19 cellular contexts compared by ENCODE assay signal in the genomic region with DNA sequence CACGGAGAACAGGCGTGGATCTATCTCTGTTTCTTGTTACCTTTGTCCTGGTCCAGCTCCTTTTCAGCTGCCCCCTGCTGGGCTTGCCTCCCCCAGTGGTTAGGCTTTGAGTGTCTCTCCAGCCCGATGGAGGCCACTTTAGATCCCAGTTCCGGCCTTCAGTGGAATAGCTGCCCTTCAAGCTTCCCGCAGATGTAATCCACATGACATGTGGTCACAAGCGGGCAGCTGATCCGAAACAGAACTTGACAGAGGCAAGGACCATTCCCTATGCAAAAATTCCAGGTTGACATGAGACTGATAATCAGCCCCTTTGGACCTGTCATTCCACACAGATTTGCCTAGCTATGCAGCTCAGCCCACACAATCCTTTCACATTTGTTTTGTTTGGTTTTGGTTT. TPM values are rescaled to one million over a fixed set of nuclear protein-coding genes. Genes with fewer than 3 reads are reported as not detected.
DNase-seq lines count a peak whose midpoint lies in the region; ATAC-seq, FAIRE-seq and TF ChIP-seq lines count a peak whose summit lies in the region.
"Had no signal": no experiment of that assay in that cellular context is flagged by ENCODE, and none has a peak within 500 bp of the region (broad histone marks: within the 10 kb centered on the region; RNA-seq: fewer than 3 reads in every experiment).

No MANE protein-coding gene starts in this region.

- H3K4me1 ChIP-seq in HepG2 (ENCODE audit: insufficient read depth, low read length) (peaks cover 40% of the 10 kb centered on the region), right lobe of liver (peaks cover 0 to 5% (median 2%) of the 10 kb centered on the region in 4 donors)

- POLR2A ChIA-PET in HepG2 (lab: Yijun Ruan, JAX) (interaction anchor here (1.1 to 2.4 kb wide), 4 partner anchors 8 to 49 kb away, joined by 3 to 7 read pairs (median 4); no protein-coding TSS in a partner anchor), MCF 10A (lab: Yijun Ruan, JAX) (interaction anchor here (0.6 kb wide), 1 partner anchor 110 kb away, joined by 3 read pairs; no protein-coding TSS in a partner anchor)

- no peak overlapping the region for H3K4me2 ChIP-seq in HepG2 (ENCODE audit: low read depth, low read length)

- DNase-seq in HepG2 (ENCODE audit: low spot score) (no peak), right lobe of liver (no peak), SK-MEL-5 (ENCODE audit: low read depth, low spot score) (peak; percentile 85), fibroblast of villous mesenchyme (ENCODE audit: low read depth) (no peak), MCF 10A (ENCODE audit: unreplicated experiment) (no peak), NCI-H1436 (lab: John Stamatoyannopoulos, UW) (no peak)
- DNase-seq in natural killer cell treated with Interleukin-12 subunit alpha and Interleukin-12 subunit beta and Interleukin-15 and Interleukin-18, amount 100 ng/mL, for 72 hours (ENCODE audit: low spot score) = no peak
- DNase-seq: ACHN, MM.1S, NCI-H1092 treated with DMSO at 0.1 percent for 48 hours, NCI-H187, NCI-H226, NCI-H526 treated with DMSO at 0.1 percent for 48 hours, OCI-M1, RPMI8226, SIG-M5 had no signal

- CTCF ChIA-PET in HepG2 (lab: Yijun Ruan, JAX; ENCODE audit: low intra/inter-chr PET ratio, low total read pairs) = no interaction called here
- CTCF ChIA-PET in MCF 10A (lab: Yijun Ruan, JAX) = no interaction called here

- no peak overlapping the region for H3K9ac ChIP-seq in HepG2 (ENCODE audit: insufficient read depth, low read depth, low read length)

- BruUV-seq in HepG2 (replicated peaks; lab: Mats Ljungman, UMichigan) (no TSS peak), MCF 10A (replicated peaks; lab: Mats Ljungman, UMichigan) (no TSS peak)

- 97% methylated on average over 7 of the region's 7 CpGs for WGBS in HepG2 (ENCODE audit: low lambda C conversion rate)
- WGBS in right lobe of liver (ENCODE audit: insufficient coverage, low coverage, low lambda C conversion rate, missing lambda C conversion rate) = 85% methylated on average over 4 of the region's 7 CpGs

- H3K27ac ChIP-seq in HepG2 (ENCODE audit: extremely low read length, insufficient read depth, low read length) (peak overlapping the region; percentile 4), right lobe of liver (no peak overlapping the region)

- H3K36me3 ChIP-seq in HepG2 (replicated peaks in 1 of 2; ENCODE audit: control insufficient read depth in 1 of 2, insufficient read depth in 2 of 2, low read length in 2 of 2) (peaks cover 4 to 8% of the 10 kb centered on the region in 2 experiments; a peak in 4 of 5 replicates), right lobe of liver (peaks cover 0 to 3% (median 0%) of the 10 kb centered on the region in 4 donors)

- H3K4me3 Mint-ChIP-seq in MCF 10A (ENCODE audit: unreplicated experiment) = no peak overlapping the region
- H3K4me3 Mint-ChIP-seq in natural killer cell treated with Interleukin-12 subunit alpha and Interleukin-12 subunit beta and Interleukin-15 and Interleukin-18, amount 100 ng/mL, for 72 hours = no peak overlapping the region
- H3K4me3 Mint-ChIP-seq: CD4-positive, CD25-positive, alpha-beta regulatory T cell had no signal

- TF ChIP-seq CTCF in HepG2 (CRISPR knock-in tag; IDR thresholded peaks at IDR 0.05) (peak; percentile 33; the same call in 1 of the 2 replicates), right lobe of liver (IDR thresholded peaks at IDR 0.05) (peak in 1 of 4 donors; percentile 4), fibroblast of villous mesenchyme (IDR thresholded peaks at IDR 0.05; ENCODE audit: insufficient read depth, low read depth, low read length) (peak; percentile 10), MCF 10A (IDR thresholded peaks at IDR 0.05; ENCODE audit: unreplicated experiment) (no peak)

- no peak overlapping the region for H2AFZ ChIP-seq in HepG2 (ENCODE audit: low read length)

- no peaks in the 10 kb centered on the region for H3K79me2 ChIP-seq in HepG2 (ENCODE audit: insufficient read depth, low read length)

- no peaks in the 10 kb centered on the region for H3K27me3 Mint-ChIP-seq in MCF 10A (ENCODE audit: insufficient read depth, unreplicated experiment)
- no peaks in the 10 kb centered on the region for H3K27me3 Mint-ChIP-seq in natural killer cell treated with Interleukin-12 subunit alpha and Interleukin-12 subunit beta and Interleukin-15 and Interleukin-18, amount 100 ng/mL, for 72 hours
- H3K27me3 Mint-ChIP-seq: CD4-positive, CD25-positive, alpha-beta regulatory T cell had no signal

- no peaks in the 10 kb centered on the region for H3K4me1 Mint-ChIP-seq in MCF 10A (ENCODE audit: insufficient read depth, unreplicated experiment)
- peaks cover 0 to 7% of the 10 kb centered on the region in 2 donors for H3K4me1 Mint-ChIP-seq in natural killer cell treated with Interleukin-12 subunit alpha and Interleukin-12 subunit beta and Interleukin-15 and Interleukin-18, amount 100 ng/mL, for 72 hours (ENCODE audit: low read depth in 2 of 2)

- intact Hi-C loops in HepG2 (cut with micrococcal nuclease; ENCODE audit: unreplicated experiment) = loop anchor here (2.0 kb wide), 1 partner anchor 49 kb away; no protein-coding TSS in a partner anchor
- intact Hi-C loops in right lobe of liver (cut with DNase I) = no loop called here
- intact Hi-C loops in MCF 10A (cut with micrococcal nuclease) = no loop called here

- no peaks in the 10 kb centered on the region for H3K9me3 ChIP-seq in HepG2 (ENCODE audit: low read length)
- H3K9me3 ChIP-seq in right lobe of liver = no peaks in the 10 kb centered on the region

- H4K20me1 ChIP-seq in HepG2 (ENCODE audit: insufficient read depth, low read length) = no peaks in the 10 kb centered on the region

- FAIRE-seq in HepG2 (lab: Jason Lieb, UNC) = no peak
- FAIRE-seq: GM19239, H54 had no signal

- H3K9me3 Mint-ChIP-seq in MCF 10A (ENCODE audit: unreplicated experiment) = no peaks in the 10 kb centered on the region
- no peaks in the 10 kb centered on the region for H3K9me3 Mint-ChIP-seq in natural killer cell treated with Interleukin-12 subunit alpha and Interleukin-12 subunit beta and Interleukin-15 and Interleukin-18, amount 100 ng/mL, for 72 hours
- H3K9me3 Mint-ChIP-seq: CD4-positive, CD25-positive, alpha-beta regulatory T cell had no signal

- H3K4me3 ChIP-seq in HepG2 (replicated peaks in 1 of 3; ENCODE audit: insufficient read depth in 1 of 3, low read depth in 2 of 3, low read length in 3 of 3) (no peak overlapping the region), right lobe of liver (no peak overlapping the region), fibroblast of villous mesenchyme (ENCODE audit: low read depth, low read length) (no peak overlapping the region)

- no peak for ATAC-seq in HepG2
- no peak for ATAC-seq in right lobe of liver
- no peak for ATAC-seq in natural killer cell treated with Interleukin-12 subunit alpha and Interleukin-12 subunit beta and Interleukin-15 and Interleukin-18, amount 100 ng/mL, for 72 hours

- peaks cover 56% of the 10 kb centered on the region for H3K36me3 Mint-ChIP-seq in MCF 10A (ENCODE audit: insufficient read depth, unreplicated experiment)
- no peaks in the 10 kb centered on the region for H3K36me3 Mint-ChIP-seq in natural killer cell treated with Interleukin-12 subunit alpha and Interleukin-12 subunit beta and Interleukin-15 and Interleukin-18, amount 100 ng/mL, for 72 hours

- H3K27ac Mint-ChIP-seq in MCF 10A (ENCODE audit: low read depth, unreplicated experiment) = no peak overlapping the region
- H3K27ac Mint-ChIP-seq in natural killer cell treated with Interleukin-12 subunit alpha and Interleukin-12 subunit beta and Interleukin-15 and Interleukin-18, amount 100 ng/mL, for 72 hours = no peak overlapping the region
- H3K27ac Mint-ChIP-seq: CD4-positive, CD25-positive, alpha-beta regulatory T cell had no signal

- H3K27me3 ChIP-seq in HepG2 (ENCODE audit: control insufficient read depth in 1 of 2, insufficient read depth in 2 of 2, low read length in 2 of 2) (no peaks in the 10 kb centered on the region), right lobe of liver (no peaks in the 10 kb centered on the region)

- TF ChIP-seq POLR2A in HepG2 (IDR thresholded peaks at IDR 0.05; ENCODE audit: insufficient read depth in 1 of 2, low read depth in 2 of 2, low read length in 2 of 2) (no peak), right lobe of liver (IDR thresholded peaks at IDR 0.05) (no peak)

- no peak for TF ChIP-seq RAD21 in HepG2 (CRISPR knock-in tag; IDR thresholded peaks at IDR 0.05)

- in situ Hi-C loops in HepG2 (cut with HindIII; ENCODE audit: extremely low pct_ligation_motif_present, low pct_unique_long_range_greater_than_20kb) = no loop called here
- in situ Hi-C loops in SK-MEL-5 (cut with HindIII; ENCODE audit: low pct_unique_long_range_greater_than_20kb, low sequenced_read_pairs) = no loop called here

- no peak for TF ChIP-seq EP300 in HepG2 (IDR thresholded peaks at IDR 0.05; ENCODE audit: low read depth in 2 of 2, low read length in 2 of 2)
- TF ChIP-seq EP300 in HepG2 (CRISPR knock-in tag; IDR thresholded peaks at IDR 0.05; ENCODE audit: borderline replicate concordance) = no peak

RNA-seq across cellular contexts. Expression of a gene that starts 40.6 kb away (rescaled TPM):
- 0.33 TPM in 1 of 2 replicates, not detected in the other for total RNA-seq in HepG2 (2016; rRNA removed; fragmentation: Illumina TruSeq; extraction: Trizol)
- total RNA-seq in HepG2 (2016; cell fraction: cytosol; rRNA removed; fragmentation: Illumina TruSeq; extraction: Trizol; ENCODE audit: low read depth) = 0.26 and 0.40 TPM in 2 replicates
- total RNA-seq in HepG2 (2016; cell fraction: insoluble cytoplasmic fraction; rRNA removed; fragmentation: Illumina TruSeq; extraction: Trizol) = 0.22 TPM in 1 of 2 replicates, not detected in the other
- total RNA-seq in HepG2 (2016; cell fraction: membrane; rRNA removed; fragmentation: Illumina TruSeq; extraction: Trizol) = 0.45 and 0.59 TPM in 2 replicates
- not detected in 2 replicates for total RNA-seq in HepG2 (2016; cell fraction: nucleus; rRNA removed; fragmentation: Illumina TruSeq; extraction: Trizol)
- polyA plus RNA-seq in HepG2 (2011; rRNA removed) = 1.3 and 1.9 TPM in 2 replicates
- polyA plus RNA-seq in HepG2 (2011; cell fraction: cytosol; rRNA removed) = 1.9 and 2.4 TPM in 2 replicates
- 1.1 and 1.2 TPM in 2 replicates for polyA plus RNA-seq in HepG2 (2011; cell fraction: nucleus; rRNA removed)
- 0.51 and 0.78 TPM in 2 replicates for polyA plus RNA-seq in HepG2 (2012)
- 0.21 and 0.24 TPM in 2 replicates for polyA plus RNA-seq in HepG2 (2016; cell fraction: cytosol; fragmentation: Illumina TruSeq; extraction: Trizol; ENCODE audit: low read depth)
- 0.20 TPM in 1 of 2 replicates, not detected in the other for polyA plus RNA-seq in HepG2 (2016; cell fraction: insoluble cytoplasmic fraction; fragmentation: Illumina TruSeq; extraction: Trizol; ENCODE audit: low read depth)
- polyA plus RNA-seq in HepG2 (2016; cell fraction: membrane; fragmentation: Illumina TruSeq; extraction: Trizol; ENCODE audit: low read depth) = 0.30 and 0.48 TPM in 2 replicates
- polyA plus RNA-seq in HepG2 (2016; cell fraction: nucleus; fragmentation: Illumina TruSeq; extraction: Trizol; ENCODE audit: insufficient read depth, low read depth) = 0.51 TPM in 1 of 2 replicates, not detected in the other
- 1.2 TPM in 1 of 2 replicates, not detected in the other for polyA minus RNA-seq in HepG2 (2011; rRNA and poly(A)+ RNA removed; ENCODE audit: low replicate concordance)
- 0.59 TPM in 1 of 2 replicates, not detected in the other for polyA minus RNA-seq in HepG2 (2011; cell fraction: cytosol; rRNA and poly(A)+ RNA removed)
- polyA minus RNA-seq in HepG2 (2011; cell fraction: nucleus; rRNA and poly(A)+ RNA removed) = 0.37 TPM in 1 of 2 replicates, not detected in the other
- under 1 TPM in 2 of 6 experiments, not detected in 4; 0.25 to 0.95 TPM for total RNA-seq in right lobe of liver
- total RNA-seq in SK-MEL-5 (2014; rRNA removed; shearing (Covaris generic)) = not detected in 2 replicates
- not detected in 2 replicates for polyA plus RNA-seq in SK-MEL-5 (2015; cell fraction: cytosol; rRNA removed)
- polyA plus RNA-seq in SK-MEL-5 (2015; cell fraction: nucleus; rRNA removed) = not detected in 2 replicates
- total RNA-seq in fibroblast of villous mesenchyme = not detected in 2 replicates
- total RNA-seq in MCF 10A (2022) = not detected in 2 replicates
- under 1 TPM in 1 of 2 donors, not detected in 1; 0.31 TPM for total RNA-seq in natural killer cell treated with Interleukin-12 subunit alpha and Interleukin-12 subunit beta and Interleukin-15 and Interleukin-18, amount 100 ng/mL, for 72 hours
- total RNA-seq: CD4-positive, CD25-positive, alpha-beta regulatory T cell had no signal
- polyA plus RNA-seq: CD4-positive, CD25-positive, alpha-beta regulatory T cell had no signal
